In the genomic region with DNA sequence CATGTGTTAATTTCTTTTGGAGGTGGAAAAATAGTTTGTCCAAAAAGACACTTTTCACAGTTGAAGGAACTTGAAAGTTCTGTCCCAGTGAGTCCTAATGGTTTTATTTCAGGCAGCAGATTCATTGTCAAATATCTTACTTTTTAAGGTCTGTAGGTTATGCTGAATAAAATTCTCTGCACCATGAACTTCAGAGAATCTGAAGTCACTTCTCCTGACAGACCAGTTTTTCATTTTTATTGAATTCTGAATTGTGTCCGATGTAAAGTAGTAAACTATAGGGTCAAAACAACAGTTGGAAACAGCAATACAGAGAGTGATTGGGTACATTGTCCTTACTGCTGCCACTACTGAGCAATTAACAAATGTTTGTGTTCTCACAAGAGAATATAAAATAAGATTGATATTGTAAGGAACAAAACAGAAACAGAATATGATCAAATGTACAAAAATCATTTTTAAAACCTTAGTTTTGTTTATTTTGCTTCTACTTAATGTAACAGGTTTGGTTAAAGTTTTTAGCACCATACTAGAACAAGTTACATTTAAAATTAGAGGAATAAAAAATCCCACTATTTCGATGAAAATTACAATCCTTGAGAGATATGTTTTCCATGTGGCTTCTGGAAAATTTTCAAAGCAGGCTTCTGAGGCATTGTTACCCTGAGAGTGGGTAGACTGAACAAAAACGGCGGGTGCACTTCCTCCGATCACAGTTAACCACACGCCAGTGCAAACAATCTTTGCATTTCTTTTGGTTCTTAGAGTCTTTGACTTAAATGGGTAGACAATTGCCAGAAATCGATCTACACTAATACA, we compare ENCODE assay signal across 8 cellular contexts. TPM values are rescaled to one million over a fixed set of nuclear protein-coding genes. Genes with fewer than 3 reads are reported as not detected.
DNase-seq lines count a peak whose midpoint lies in the region; ATAC-seq, FAIRE-seq and TF ChIP-seq lines count a peak whose summit lies in the region.

No MANE protein-coding gene starts in this region.

- peak; percentile 37 for DNase-seq in CD1c-positive myeloid dendritic cell (ENCODE audit: extremely low spot score)
- no peak for DNase-seq in T-helper 2 cell treated with Interferon-gamma antibody and Interleukin-4, amounts not matched to agents 5 μg/mL and 100 μg/mL, for 36 hours (ENCODE audit: low spot score)
- DNase-seq in endothelial cell of umbilical vein (ENCODE audit: low read depth, low spot score), result peak; percentile 59
- DNase-seq in natural killer cell, result no peak
- DNase-seq in epidermal melanocyte (ENCODE audit: insufficient read length, low spot score), result no peak
- no peak for DNase-seq in SKM-1 (lab: John Stamatoyannopoulos, UW; ENCODE audit: unreplicated experiment)
- no peak for DNase-seq in NCI-H2029 (lab: John Stamatoyannopoulos, UW)

- intact Hi-C loops in endothelial cell of umbilical vein (cut with micrococcal nuclease), result loop anchor here (1.0 to 5.0 kb wide), 8 partner anchors 10 to 284 kb away; partner anchors contain the start of genes RB1 and RCBTB2
- intact Hi-C loops in natural killer cell (cut with micrococcal nuclease), result loop anchor here (5.0 kb wide), 1 partner anchor 36 kb away; no protein-coding TSS in a partner anchor

- peak overlapping the region; percentile 92 for H3K27ac Mint-ChIP-seq in T-helper 2 cell treated with Interferon-gamma antibody and Interleukin-4, amounts not matched to agents 5 μg/mL and 100 μg/mL, for 36 hours
- H3K27ac Mint-ChIP-seq in natural killer cell, result peak overlapping the region; percentile 95 to 96

- BruUV-seq in endothelial cell of umbilical vein (replicated peaks; lab: Mats Ljungman, UMichigan), result no TSS peak

- no peaks in the 10 kb centered on the region for H3K9me1 ChIP-seq in endothelial cell of umbilical vein (replicated peaks; ENCODE audit: control insufficient read depth, extremely low read depth, insufficient read depth, low read length)

- H4K20me1 ChIP-seq in endothelial cell of umbilical vein (replicated peaks; ENCODE audit: control insufficient read depth, extremely low read depth, insufficient read depth, low read length), result no peaks in the 10 kb centered on the region

- peaks cover 7% of the 10 kb centered on the region for H3K9me3 Mint-ChIP-seq in T-helper 2 cell treated with Interferon-gamma antibody and Interleukin-4, amounts not matched to agents 5 μg/mL and 100 μg/mL, for 36 hours
- no peaks in the 10 kb centered on the region for H3K9me3 Mint-ChIP-seq in natural killer cell

- H3K4me1 Mint-ChIP-seq in T-helper 2 cell treated with Interferon-gamma antibody and Interleukin-4, amounts not matched to agents 5 μg/mL and 100 μg/mL, for 36 hours (ENCODE audit: low read depth), result peaks cover 43% of the 10 kb centered on the region
- peaks cover 42 to 49% of the 10 kb centered on the region in 2 donors for H3K4me1 Mint-ChIP-seq in natural killer cell

- H3K36me3 ChIP-seq in endothelial cell of umbilical vein (ENCODE audit: control insufficient read depth in 2 of 2, extremely low read depth in 1 of 2, insufficient read depth in 2 of 2, low read length in 2 of 2), result no peaks in the 10 kb centered on the region

- H3K27ac ChIP-seq in endothelial cell of umbilical vein (ENCODE audit: insufficient read depth, low read depth, low read length), result peak overlapping the region; percentile 95

- H3K4me2 ChIP-seq in endothelial cell of umbilical vein (ENCODE audit: insufficient read depth, low read length), result peak overlapping the region; percentile 100

- H3K9me3 ChIP-seq in endothelial cell of umbilical vein (replicated peaks; ENCODE audit: control insufficient read depth, insufficient read depth, low read length), result no peaks in the 10 kb centered on the region

- ATAC-seq in natural killer cell (peak; percentile 57 to 77 (median 71)), GM18907 (IDR thresholded peaks at IDR 0.05; ENCODE audit: unreplicated experiment) (no peak)

- CTCF ChIA-PET in endothelial cell of umbilical vein (lab: Charles Lee), result interaction anchor here (6.5 kb wide), 1 partner anchor 169 kb away, joined by 45 read pairs; no protein-coding TSS in a partner anchor

- H3K4me3 Mint-ChIP-seq in T-helper 2 cell treated with Interferon-gamma antibody and Interleukin-4, amounts not matched to agents 5 μg/mL and 100 μg/mL, for 36 hours, result peak overlapping the region; percentile 92
- H3K4me3 Mint-ChIP-seq in natural killer cell, result peak overlapping the region; percentile 94

- POLR2A ChIA-PET in endothelial cell of umbilical vein (lab: Charles Lee), result no interaction called here

- peaks cover 55% of the 10 kb centered on the region for H3K36me3 Mint-ChIP-seq in T-helper 2 cell treated with Interferon-gamma antibody and Interleukin-4, amounts not matched to agents 5 μg/mL and 100 μg/mL, for 36 hours (ENCODE audit: low read depth)
- H3K36me3 Mint-ChIP-seq in natural killer cell, result no peaks in the 10 kb centered on the region

- dilution Hi-C loops in endothelial cell of umbilical vein (cut with MboI; ENCODE audit: extremely low pct_ligation_motif_present, low sequenced_read_pairs), result no loop called here

- H3K27me3 Mint-ChIP-seq in T-helper 2 cell treated with Interferon-gamma antibody and Interleukin-4, amounts not matched to agents 5 μg/mL and 100 μg/mL, for 36 hours (ENCODE audit: low read depth), result no peaks in the 10 kb centered on the region
- H3K27me3 Mint-ChIP-seq in natural killer cell (ENCODE audit: low read depth in 2 of 2), result no peaks in the 10 kb centered on the region

- H3K79me2 ChIP-seq in endothelial cell of umbilical vein (ENCODE audit: control insufficient read depth, insufficient read depth, low read length), result peaks cover 27% of the 10 kb centered on the region

- peak overlapping the region; percentile 74 to 99 (median 76) for H3K4me3 ChIP-seq in endothelial cell of umbilical vein (replicated peaks in 1 of 3; ENCODE audit: insufficient read depth in 1 of 3, low read depth in 1 of 3, low read length in 3 of 3)

- TF ChIP-seq POLR2A in endothelial cell of umbilical vein (IDR thresholded peaks at IDR 0.05; ENCODE audit: low read depth, low read length), result no peak

- H3K27me3 ChIP-seq in endothelial cell of umbilical vein (ENCODE audit: control insufficient read depth in 2 of 2, insufficient read depth in 2 of 2, low read length in 2 of 2), result no peaks in the 10 kb centered on the region

- H2AFZ ChIP-seq in endothelial cell of umbilical vein (ENCODE audit: low read depth, low read length), result no peak overlapping the region

- no peak for TF ChIP-seq CTCF in endothelial cell of umbilical vein (IDR thresholded peaks at IDR 0.05; ENCODE audit: extremely low read depth in 1 of 2, insufficient read depth in 1 of 2, low read depth in 1 of 2, low read length in 2 of 2)
- TF ChIP-seq CTCF in natural killer cell (IDR thresholded peaks at IDR 0.05), result no peak

- FAIRE-seq in endothelial cell of umbilical vein (lab: Jason Lieb, UNC), result no peak

- peak overlapping the region; percentile 91 for H3K9ac ChIP-seq in endothelial cell of umbilical vein (replicated peaks; ENCODE audit: extremely low read depth, insufficient read depth, low read length)

- peaks cover 17% of the 10 kb centered on the region for H3K4me1 ChIP-seq in endothelial cell of umbilical vein (ENCODE audit: control insufficient read depth, extremely low read depth, insufficient read depth, low read length)

TF ChIP-seq in endothelial cell of umbilical vein, 7 proteins besides CTCF, POLR2A, EP300 and RAD21:
- no peak for TF ChIP-seq EZH2 (IDR thresholded peaks at IDR 0.05; ENCODE audit: borderline replicate concordance, low read depth, low read length, severe bottlenecking)
- no peak for TF ChIP-seq POLR2AphosphoS5 (IDR thresholded peaks at IDR 0.05; ENCODE audit: insufficient read depth, low read depth, low read length)
- no peak for TF ChIP-seq GATA2 (IDR thresholded peaks at IDR 0.05; ENCODE audit: insufficient read depth, insufficient read length, low read depth, low read length)
- no peak for TF ChIP-seq FOS (IDR thresholded peaks at IDR 0.05; ENCODE audit: borderline replicate concordance, insufficient read depth, low read length)

RNA-seq across cellular contexts. Expression of gene LPAR6, which starts 1.4 kb away (rescaled TPM):
- total RNA-seq in endothelial cell of umbilical vein (22.3 and 22.9 TPM in 2 replicates), natural killer cell (10 to 100 TPM; 38.5 to 48.9 (median 41.1) TPM)
- polyA plus RNA-seq in endothelial cell of umbilical vein, result 12.0 and 14.5 TPM in 2 replicates
- polyA plus RNA-seq in endothelial cell of umbilical vein (2011; cell fraction: cytosol; rRNA removed), result 14.7 and 16.3 TPM in 2 replicates
- 19.0 and 26.0 TPM in 2 replicates for polyA plus RNA-seq in endothelial cell of umbilical vein (2011; cell fraction: nucleus; rRNA removed)
- 16.4 and 17.9 TPM in 2 replicates for polyA plus RNA-seq in endothelial cell of umbilical vein (2012)
- polyA minus RNA-seq in endothelial cell of umbilical vein, result 16.7 and 17.5 TPM in 2 replicates
- polyA minus RNA-seq in endothelial cell of umbilical vein (2011; cell fraction: cytosol; rRNA and poly(A)+ RNA removed), result not detected
- polyA minus RNA-seq in endothelial cell of umbilical vein (2011; cell fraction: nucleus; rRNA and poly(A)+ RNA removed), result 20.0 and 23.5 TPM in 2 replicates

Comparison
In these comparisons a context has a peak if more than half of its experiments do, and no peak if none do; other contexts are left out.
1. DNase-seq: peak in CD1c-positive myeloid dendritic cell (single experiment) and endothelial cell of umbilical vein (single experiment); none in T-helper 2 cell treated with Interferon-gamma antibody and Interleukin-4, amounts not matched to agents 5 μg/mL and 100 μg/mL, for 36 hours (single experiment), natural killer cell (single experiment), epidermal melanocyte (single experiment), SKM-1 (single experiment) and NCI-H2029 (single experiment).